Comparison of ENCODE assay signal across 17 cellular contexts in genomic region chr11:47337229-47337924, GRCh38. TPM values are rescaled to one million over a fixed set of nuclear protein-coding genes. Genes with fewer than 3 reads are reported as not detected.
"Had no signal": no experiment of that assay in that cellular context is flagged by ENCODE, and none has a peak within 500 bp of the region (broad histone marks: within the 10 kb centered on the region; RNA-seq: fewer than 3 reads in every experiment).

No MANE protein-coding gene starts in this region.

- H3K4me1 Mint-ChIP-seq: natural killer cell, WTC11 had no signal

- H3K4me3 ChIP-seq: coronary artery, gastroesophageal sphincter, stomach had no signal

- H3K36me3 Mint-ChIP-seq: natural killer cell, WTC11 had no signal

- H3K9me3 Mint-ChIP-seq: activated T-helper 1 cell treated with anti-CD3 and anti-CD28 coated beads, Interleukin-12 subunit alpha, Interleukin-12 subunit beta, Interleukin-2, Interleukin-4 antibody, amounts not matched to agents 30 ng/mL and 10 ng/mL and 1 ng/mL, durations not matched to agents 14 hours and 24 hours and 36 hours; natural killer cell; WTC11 had no signal

- H3K27me3 ChIP-seq: gastroesophageal sphincter, stomach had no signal

- H3K27ac Mint-ChIP-seq: activated CD8-positive, alpha-beta T cell treated with anti-CD3 and anti-CD28 coated beads, Interleukin-2, amount 10 ng/mL, durations not matched to agents 7 days and 5 days; activated T-helper 1 cell treated with anti-CD3 and anti-CD28 coated beads, Interleukin-12 subunit alpha, Interleukin-12 subunit beta, Interleukin-2, Interleukin-4 antibody, amounts not matched to agents 30 ng/mL and 10 ng/mL and 1 ng/mL, durations not matched to agents 14 hours and 24 hours and 36 hours; natural killer cell; T-helper 17 cell; WTC11 had no signal

- H3K4me3 Mint-ChIP-seq: activated CD8-positive, alpha-beta T cell treated with anti-CD3 and anti-CD28 coated beads, Interleukin-2, amount 10 ng/mL, durations not matched to agents 7 days and 5 days; activated T-helper 1 cell treated with anti-CD3 and anti-CD28 coated beads, Interleukin-12 subunit alpha, Interleukin-12 subunit beta, Interleukin-2, Interleukin-4 antibody, amounts not matched to agents 30 ng/mL and 10 ng/mL and 1 ng/mL, durations not matched to agents 14 hours and 24 hours and 36 hours; natural killer cell; T-helper 17 cell; WTC11 had no signal

- H3K9me3 ChIP-seq: gastroesophageal sphincter, stomach had no signal

- ATAC-seq: activated CD8-positive, alpha-beta T cell treated with anti-CD3 and anti-CD28 coated beads, Interleukin-2, amount 10 ng/mL, durations not matched to agents 7 days and 5 days; gastroesophageal sphincter; natural killer cell; T-helper 17 cell; WTC11 had no signal

- H3K4me1 ChIP-seq: gastroesophageal sphincter had no signal

- DNase-seq: activated CD4-positive, alpha-beta T cell treated with anti-CD3 and anti-CD28 coated beads for 48 hours; activated CD8-positive, alpha-beta memory T cell treated with anti-CD3 and anti-CD28 coated beads, Interleukin-2, amount 50 U/mL, for 48 hours; activated CD8-positive, alpha-beta T cell treated with anti-CD3 and anti-CD28 coated beads, Interleukin-2, amount 10 ng/mL, durations not matched to agents 7 days and 5 days; activated naive CD4-positive, alpha-beta T cell treated with Interleukin-2 at 50 U/mL for 16 hours; central memory CD4-positive, alpha-beta T cell; effector CD4-positive, alpha-beta T cell; hippocampal formation; natural killer cell; occipital lobe; stimulated activated CD4-positive, alpha-beta T cell treated with anti-CD3 and anti-CD28 coated beads, Interleukin-4, amount 100 ng/mL, for 4 hours; stomach; T-helper 17 cell had no signal

- H3K27ac ChIP-seq: coronary artery, gastroesophageal sphincter, stomach had no signal

- H3K27me3 Mint-ChIP-seq: T-helper 17 cell had no signal

- H3K36me3 ChIP-seq: gastroesophageal sphincter, stomach had no signal

RNA-seq across cellular contexts. Expression of gene MYBPC3, which starts 15.1 kb away (rescaled TPM):
- total RNA-seq: activated CD8-positive, alpha-beta T cell treated with anti-CD3 and anti-CD28 coated beads, Interleukin-2, amount 10 ng/mL, durations not matched to agents 7 days and 5 days; activated T-helper 1 cell treated with anti-CD3 and anti-CD28 coated beads, Interleukin-12 subunit alpha, Interleukin-12 subunit beta, Interleukin-2, Interleukin-4 antibody, amounts not matched to agents 30 ng/mL and 10 ng/mL and 1 ng/mL, durations not matched to agents 14 hours and 24 hours and 36 hours; mucosa of gallbladder; occipital lobe had no signal

RNA-seq across cellular contexts. Expression of gene SPI1, which starts 41.0 kb away (rescaled TPM):
- total RNA-seq: activated CD8-positive, alpha-beta T cell treated with anti-CD3 and anti-CD28 coated beads, Interleukin-2, amount 10 ng/mL, durations not matched to agents 7 days and 5 days; activated T-helper 1 cell treated with anti-CD3 and anti-CD28 coated beads, Interleukin-12 subunit alpha, Interleukin-12 subunit beta, Interleukin-2, Interleukin-4 antibody, amounts not matched to agents 30 ng/mL and 10 ng/mL and 1 ng/mL, durations not matched to agents 14 hours and 24 hours and 36 hours had no signal
